8 cellular contexts compared by ENCODE assay signal in genomic region chr6:34223964-34224940, GRCh38. TPM values are rescaled to one million over a fixed set of nuclear protein-coding genes. Genes with fewer than 3 reads are reported as not detected.
A peak's percentile ranks its signal among the peaks of the same experiment; 100 is the strongest.
DNase-seq lines count a peak whose midpoint lies in the region; ATAC-seq, FAIRE-seq and TF ChIP-seq lines count a peak whose summit lies in the region.

No MANE protein-coding gene starts in this region.

- TF ChIP-seq CTCF in AG04450 (IDR thresholded peaks at IDR 0.05; ENCODE audit: low read depth, low read length), result no peak
- no peak for TF ChIP-seq CTCF in keratinocyte (optimal IDR thresholded peaks at IDR 0.05 in 1 of 3, IDR thresholded peaks at IDR 0.05 in 1 of 3, conservative IDR thresholded peaks at IDR 0.05 in 1 of 3; ENCODE audit: extremely low read depth in 1 of 3, insufficient read depth in 2 of 3, low read length in 3 of 3)

- DNase-seq in AG04450 (ENCODE audit: low read depth, low spot score) (peak; percentile 82), NCI-H2227 (lab: John Stamatoyannopoulos, UW; ENCODE audit: unreplicated experiment) (peak; percentile 93), keratinocyte (ENCODE audit: low read depth, low spot score) (peak; percentile 76)
- DNase-seq in activated CD4-positive, CD25-positive, alpha-beta regulatory T cell treated with anti-CD3 and anti-CD28 coated beads, Interleukin-2, amount 50 U/mL, for 16 hours (ENCODE audit: low read depth, low spot score), result peak; percentile 87
- DNase-seq in central memory CD4-positive, alpha-beta T cell, result peak; percentile 93
- DNase-seq in stimulated activated CD4-positive, alpha-beta T cell treated with anti-CD3 and anti-CD28 coated beads, Interleukin-12 subunit alpha, Interleukin-12 subunit beta, amount 100 ng/mL, for 48 hours (ENCODE audit: low read depth in 2 of 3, low spot score in 1 of 3), result peak; percentile 86 to 93 (median 89)

- H3K4me3 ChIP-seq in AG04450 (ENCODE audit: low read depth, low read length), result peak overlapping the region; percentile 55
- peak overlapping the region; percentile 42 to 71 (median 53) for H3K4me3 ChIP-seq in keratinocyte (ENCODE audit: control insufficient read depth in 2 of 3, extremely low read depth in 1 of 3, insufficient read depth in 2 of 3, low read depth in 1 of 3, low read length in 3 of 3)

- POLR2A ChIA-PET in AG04450 (lab: Yijun Ruan, JAX), result interaction anchor here (0.5 to 1.7 kb wide), 7 partner anchors 13 to 281 kb away, joined by 3 to 11 read pairs (median 7); partner anchors contain the start of genes HMGA1 and SMIM29

- CTCF ChIA-PET in AG04450 (lab: Charles Lee), result interaction anchor here (0.5 to 1.6 kb wide), 3 partner anchors 25 to 694 kb away, joined by 3 to 8 read pairs (median 4); partner anchors contain the start of gene SMIM29

- H3K9ac ChIP-seq in keratinocyte (ENCODE audit: control insufficient read depth, extremely low read depth, insufficient read depth, low read length), result peak overlapping the region; percentile 85

- H3K27ac ChIP-seq in AG04450 (ENCODE audit: low read depth, low read length), result peak overlapping the region; percentile 95
- peak overlapping the region; percentile 93 for H3K27ac ChIP-seq in keratinocyte (ENCODE audit: control insufficient read depth, insufficient read depth, low read length)

- no peaks in the 10 kb centered on the region for H3K9me3 ChIP-seq in AG04450 (ENCODE audit: control insufficient read depth, insufficient read depth, low read length)
- no peaks in the 10 kb centered on the region for H3K9me3 ChIP-seq in keratinocyte (ENCODE audit: control insufficient read depth, low read depth, low read length)

- H4K20me1 ChIP-seq in keratinocyte (ENCODE audit: control insufficient read depth, extremely low read depth, insufficient read depth, low read length), result no peaks in the 10 kb centered on the region

- dilution Hi-C loops in keratinocyte (cut with MboI; ENCODE audit: extremely low pct_ligation_motif_present, low sequenced_read_pairs), result no loop called here

- H3K4me1 ChIP-seq in keratinocyte (ENCODE audit: control insufficient read depth, extremely low read depth, insufficient read depth, low read length), result peaks cover 45% of the 10 kb centered on the region

- H3K79me2 ChIP-seq in keratinocyte (ENCODE audit: control insufficient read depth, insufficient read depth, low read length), result no peaks in the 10 kb centered on the region

- ATAC-seq in GM18907 (IDR thresholded peaks at IDR 0.05; ENCODE audit: unreplicated experiment) (peak; percentile 77), HG03135 (IDR thresholded peaks at IDR 0.05; ENCODE audit: unreplicated experiment) (peak; percentile 80)

- no peaks in the 10 kb centered on the region for H3K9me1 ChIP-seq in keratinocyte (ENCODE audit: control insufficient read depth, extremely low read depth, insufficient read depth, low read length)

- no peak for FAIRE-seq in keratinocyte (lab: Jason Lieb, UNC)

- H3K27me3 ChIP-seq in AG04450 (ENCODE audit: control insufficient read depth, insufficient read depth, low read length) (no peaks in the 10 kb centered on the region), keratinocyte (ENCODE audit: control insufficient read depth, extremely low read depth, insufficient read depth, low read length) (no peaks in the 10 kb centered on the region)

- no peaks in the 10 kb centered on the region for H3K36me3 ChIP-seq in keratinocyte (ENCODE audit: control insufficient read depth in 2 of 2, extremely low read depth in 1 of 2, insufficient read depth in 2 of 2, low read length in 2 of 2)

- peak overlapping the region; percentile 94 for H3K4me2 ChIP-seq in keratinocyte (ENCODE audit: control insufficient read depth, extremely low read depth, insufficient read depth, low read depth, low read length)

- H2AFZ ChIP-seq in keratinocyte (ENCODE audit: control insufficient read depth, low read length), result peak overlapping the region; percentile 98

RNA-seq across cellular contexts. Expression of gene HMGA1, which starts 12.4 kb away (rescaled TPM):
- polyA plus RNA-seq in AG04450 (2011; rRNA removed), result 142 and 197 TPM in 2 replicates
- 127 and 146 TPM in 2 replicates for polyA minus RNA-seq in AG04450 (2011; rRNA and poly(A)+ RNA removed)
- polyA plus RNA-seq in keratinocyte, result 69.1 to 185 TPM (median 160 TPM) in 3 replicates
- polyA plus RNA-seq in keratinocyte (2011; ENCODE audit: low read depth), result 30.9 TPM
- 90.8 and 179 TPM in 2 replicates for polyA plus RNA-seq in keratinocyte (2011; cell fraction: cytosol; rRNA removed)
- 43.3 and 58.2 TPM in 2 replicates for polyA plus RNA-seq in keratinocyte (2011; cell fraction: nucleus; rRNA removed)
- 162 and 664 TPM in 2 replicates for polyA plus RNA-seq in keratinocyte (2012; ENCODE audit: low replicate concordance)
- polyA minus RNA-seq in keratinocyte, result 60.7 to 714 TPM (median 117 TPM) in 3 replicates
- polyA minus RNA-seq in keratinocyte (2011; cell fraction: cytosol; rRNA and poly(A)+ RNA removed), result 186 TPM
- polyA minus RNA-seq in keratinocyte (2011; cell fraction: nucleus; rRNA and poly(A)+ RNA removed), result 21.0 and 28.2 TPM in 2 replicates

RNA-seq across cellular contexts. Expression of gene SMIM29, which starts 24.6 kb away (rescaled TPM):
- polyA plus RNA-seq in AG04450 (2011; rRNA removed) (11.3 and 17.2 TPM in 2 replicates), keratinocyte (27.4 to 49.3 TPM (median 33.0 TPM) in 3 replicates)
- 12.6 and 16.0 TPM in 2 replicates for polyA minus RNA-seq in AG04450 (2011; rRNA and poly(A)+ RNA removed)
- 16.0 TPM for polyA plus RNA-seq in keratinocyte (2011; ENCODE audit: low read depth)
- 35.4 and 62.8 TPM in 2 replicates for polyA plus RNA-seq in keratinocyte (2011; cell fraction: cytosol; rRNA removed)
- polyA plus RNA-seq in keratinocyte (2011; cell fraction: nucleus; rRNA removed), result 27.3 and 38.3 TPM in 2 replicates
- 48.3 and 50.2 TPM in 2 replicates for polyA plus RNA-seq in keratinocyte (2012; ENCODE audit: low replicate concordance)
- 18.6 to 50.4 TPM (median 32.2 TPM) in 3 replicates for polyA minus RNA-seq in keratinocyte
- 78.5 TPM for polyA minus RNA-seq in keratinocyte (2011; cell fraction: cytosol; rRNA and poly(A)+ RNA removed)
- 5.9 and 6.0 TPM in 2 replicates for polyA minus RNA-seq in keratinocyte (2011; cell fraction: nucleus; rRNA and poly(A)+ RNA removed)

Comparison
In these comparisons a context has a peak if more than half of its experiments do, and no peak if none do; other contexts are left out.
1. Peak in every context shown above with its lines: DNase-seq, ATAC-seq, H3K4me3 ChIP-seq and H3K27ac ChIP-seq.